In the genomic region with DNA sequence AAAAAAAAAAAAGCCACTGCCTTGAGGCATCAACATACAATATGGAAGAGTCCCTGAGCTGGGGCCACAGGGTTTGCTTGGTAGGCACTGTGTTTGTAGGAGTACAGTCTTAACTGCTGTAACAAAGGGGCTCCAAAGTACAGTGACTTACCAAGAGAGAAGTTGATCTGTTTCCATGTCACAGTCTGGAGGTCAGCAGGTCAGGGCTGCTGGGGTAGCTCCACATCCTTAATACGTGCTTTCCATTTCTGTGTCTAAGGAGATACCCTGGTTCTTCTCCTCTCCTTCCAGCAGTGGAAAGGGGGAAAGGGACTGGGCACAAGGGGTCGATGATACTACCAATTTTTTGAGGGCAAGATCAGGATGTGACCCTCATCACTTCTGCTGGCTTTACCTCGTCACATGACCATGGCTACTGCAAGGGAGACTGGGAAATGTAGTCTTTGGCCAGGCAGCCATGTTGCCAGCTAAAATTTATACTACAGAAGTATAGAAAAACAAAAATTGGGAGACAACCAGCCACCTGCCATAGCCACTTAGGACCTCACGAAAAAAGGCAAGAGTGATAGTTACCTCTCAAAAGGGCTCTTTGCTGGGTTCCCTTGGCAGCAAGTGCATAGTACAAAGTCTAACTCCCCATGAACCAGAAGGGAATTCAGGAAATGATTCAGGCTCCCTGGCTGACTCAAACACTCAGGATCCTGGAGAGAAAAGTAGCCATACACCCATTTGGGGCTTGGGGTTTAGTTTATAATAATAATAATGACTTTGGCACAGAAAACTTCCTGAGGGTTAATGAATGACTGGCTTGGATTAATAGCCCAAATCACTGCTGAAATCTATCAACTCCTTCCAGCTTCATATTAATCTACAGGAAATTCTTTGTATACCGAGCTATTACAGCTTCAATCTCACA, we compare ENCODE assay signal across 1 cellular context.
TF ChIP-seq lines count a peak whose summit lies in the region.

No MANE protein-coding gene starts in this region.

TF ChIP-seq in H1, 55 proteins besides CTCF, POLR2A, EP300 and RAD21:
- no peak for TF ChIP-seq TEAD4 (IDR thresholded peaks at IDR 0.05; ENCODE audit: low read depth, low read length)
- TF ChIP-seq SUZ12 (IDR thresholded peaks at IDR 0.05; ENCODE audit: low read length): no peak
- TF ChIP-seq CHD7 (IDR thresholded peaks at IDR 0.05; ENCODE audit: insufficient replicate concordance, low read length): no peak
- peak; percentile 92 for TF ChIP-seq USF2 (IDR thresholded peaks at IDR 0.05; ENCODE audit: low read length)
- no peak for TF ChIP-seq PHF8 (conservative IDR thresholded peaks at IDR 0.05; ENCODE audit: low read depth, low read length)
- no peak for TF ChIP-seq CEBPB (IDR thresholded peaks at IDR 0.05; ENCODE audit: low read depth, low read length)
- TF ChIP-seq, protein P1, sequence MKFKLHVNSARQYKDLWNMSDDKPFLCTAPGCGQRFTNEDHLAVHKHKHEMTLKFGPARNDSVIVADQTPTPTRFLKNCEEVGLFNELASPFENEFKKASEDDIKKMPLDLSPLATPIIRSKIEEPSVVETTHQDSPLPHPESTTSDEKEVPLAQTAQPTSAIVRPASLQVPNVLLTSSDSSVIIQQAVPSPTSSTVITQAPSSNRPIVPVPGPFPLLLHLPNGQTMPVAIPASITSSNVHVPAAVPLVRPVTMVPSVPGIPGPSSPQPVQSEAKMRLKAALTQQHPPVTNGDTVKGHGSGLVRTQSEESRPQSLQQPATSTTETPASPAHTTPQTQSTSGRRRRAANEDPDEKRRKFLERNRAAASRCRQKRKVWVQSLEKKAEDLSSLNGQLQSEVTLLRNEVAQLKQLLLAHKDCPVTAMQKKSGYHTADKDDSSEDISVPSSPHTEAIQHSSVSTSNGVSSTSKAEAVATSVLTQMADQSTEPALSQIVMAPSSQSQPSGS (IDR thresholded peaks at IDR 0.05; ENCODE audit: low read length): no peak
- TF ChIP-seq JUND (IDR thresholded peaks at IDR 0.05; ENCODE audit: low read length): no peak
- TF ChIP-seq HDAC2 (IDR thresholded peaks at IDR 0.05; ENCODE audit: borderline replicate concordance in 1 of 2, low read depth in 2 of 2, low read length in 2 of 2): no peak
- TF ChIP-seq RXRA (IDR thresholded peaks at IDR 0.05; ENCODE audit: insufficient read depth, low read depth, low read length): no peak
- peak; percentile 44; the same call in 1 of the 2 replicates for TF ChIP-seq TAF1 (IDR thresholded peaks at IDR 0.05; ENCODE audit: low read depth, low read length)
- TF ChIP-seq ASH2L (IDR thresholded peaks at IDR 0.05; ENCODE audit: low read length): no peak
- TF ChIP-seq, protein P2, sequence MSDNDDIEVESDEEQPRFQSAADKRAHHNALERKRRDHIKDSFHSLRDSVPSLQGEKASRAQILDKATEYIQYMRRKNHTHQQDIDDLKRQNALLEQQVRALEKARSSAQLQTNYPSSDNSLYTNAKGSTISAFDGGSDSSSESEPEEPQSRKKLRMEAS (IDR thresholded peaks at IDR 0.05): no peak
- TF ChIP-seq CBX8 (IDR thresholded peaks at IDR 0.05; ENCODE audit: borderline replicate concordance, low read depth, low read length): no peak
- TF ChIP-seq ATF3 (IDR thresholded peaks at IDR 0.05; ENCODE audit: insufficient read depth, low read depth, low read length): peak; percentile 82
- no peak for TF ChIP-seq SAP30 (IDR thresholded peaks at IDR 0.05; ENCODE audit: insufficient read depth, insufficient replicate concordance, low read length)
- no peak for TF ChIP-seq TCF12 (IDR thresholded peaks at IDR 0.05; ENCODE audit: low read depth, low read length)
- no peak for TF ChIP-seq GABPA (IDR thresholded peaks at IDR 0.05; ENCODE audit: borderline replicate concordance, insufficient read depth, low read length)
- no peak for TF ChIP-seq CHD2 (IDR thresholded peaks at IDR 0.05; ENCODE audit: low read length)
- no peak for TF ChIP-seq JUN (IDR thresholded peaks at IDR 0.05; ENCODE audit: low read depth, low read length)
- TF ChIP-seq CBX5 (IDR thresholded peaks at IDR 0.05; ENCODE audit: low read depth, low read length): no peak
- no peak for TF ChIP-seq HDAC6 (IDR thresholded peaks at IDR 0.05; ENCODE audit: low read depth, low read length)
- no peak for TF ChIP-seq BACH1 (IDR thresholded peaks at IDR 0.05; ENCODE audit: low read length)
- no peak for TF ChIP-seq BCL11A (IDR thresholded peaks at IDR 0.05; ENCODE audit: low read depth in 2 of 2, low read length in 2 of 2)
- no peak for TF ChIP-seq KDM5A (IDR thresholded peaks at IDR 0.05; ENCODE audit: low read length)
- no peak for TF ChIP-seq TBP (IDR thresholded peaks at IDR 0.05; ENCODE audit: low read depth, low read length)
- no peak for TF ChIP-seq CHD1 (IDR thresholded peaks at IDR 0.05; ENCODE audit: low read depth, low read length)
- TF ChIP-seq GTF2F1 (IDR thresholded peaks at IDR 0.05; ENCODE audit: borderline replicate concordance, low read depth, low read length): no peak
- TF ChIP-seq RBBP5 (IDR thresholded peaks at IDR 0.05; ENCODE audit: borderline replicate concordance, low read depth, low read length): no peak
- TF ChIP-seq NRF1 (IDR thresholded peaks at IDR 0.05; ENCODE audit: low read depth, low read length): no peak
- TF ChIP-seq KDM1A (IDR thresholded peaks at IDR 0.05; ENCODE audit: borderline replicate concordance, low read length): no peak
- TF ChIP-seq CTBP2 (IDR thresholded peaks at IDR 0.05; ENCODE audit: borderline replicate concordance, insufficient read depth, insufficient read length, low read length): no peak
- TF ChIP-seq YY1 (IDR thresholded peaks at IDR 0.05; ENCODE audit: low read depth, low read length): peak; percentile 98
- TF ChIP-seq SP4 (IDR thresholded peaks at IDR 0.05; ENCODE audit: low read length): no peak
- no peak for TF ChIP-seq POU5F1 (IDR thresholded peaks at IDR 0.05; ENCODE audit: low read depth, low read length)
- TF ChIP-seq EZH2 (IDR thresholded peaks at IDR 0.05; ENCODE audit: low read depth, low read length, severe bottlenecking): no peak
- no peak for TF ChIP-seq KDM4A (IDR thresholded peaks at IDR 0.05; ENCODE audit: low read depth, low read length, severe bottlenecking)
- TF ChIP-seq EGR1 (IDR thresholded peaks at IDR 0.05; ENCODE audit: borderline replicate concordance, low read depth, low read length): no peak
- TF ChIP-seq SIX5 (IDR thresholded peaks at IDR 0.05; ENCODE audit: low read depth, low read length): peak; percentile 90
TF ChIP-seq in H1: peak in this region for 5.
